ENCODE assay signal across 25 cellular contexts in the genomic region with DNA sequence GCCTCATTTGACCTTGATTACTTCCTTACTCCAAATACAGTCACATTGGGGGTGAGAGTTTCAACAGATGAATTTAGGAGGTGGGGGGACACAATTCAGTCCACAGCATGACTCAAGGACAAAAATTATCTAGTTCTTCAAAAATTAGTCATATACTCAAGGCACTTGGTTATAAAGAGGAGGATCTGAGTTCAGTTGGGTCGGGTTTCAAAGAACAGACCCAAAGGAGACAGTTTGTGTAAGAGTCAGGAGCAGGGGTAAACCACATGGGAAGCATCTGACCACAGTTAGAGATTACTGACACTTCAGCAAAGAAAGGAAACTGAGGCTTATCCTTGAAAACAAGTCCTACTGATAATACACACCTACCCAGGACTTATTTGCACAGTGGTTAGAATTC.
DNase-seq lines count a peak whose midpoint lies in the region; ATAC-seq, FAIRE-seq and TF ChIP-seq lines count a peak whose summit lies in the region.
"Had no signal": no experiment of that assay in that cellular context is flagged by ENCODE, and none has a peak within 500 bp of the region (broad histone marks: within the 10 kb centered on the region; RNA-seq: fewer than 3 reads in every experiment).

No MANE protein-coding gene starts in this region.

- H3K4me1 ChIP-seq in astrocyte (ENCODE audit: insufficient read depth, low read length) (no peaks in the 10 kb centered on the region), mesenchymal stem cell (ENCODE audit: control insufficient read depth, insufficient read depth, low read depth, low read length) (no peaks in the 10 kb centered on the region), Karpas-422 (ENCODE audit: low read length) (peaks cover 10% of the 10 kb centered on the region)

- H2BK15ac ChIP-seq in mesenchymal stem cell (ENCODE audit: low read depth, poor library complexity, severe bottlenecking), result no peak overlapping the region

- H3K9ac ChIP-seq in astrocyte (ENCODE audit: low read length), result no peak overlapping the region
- no peak overlapping the region for H3K9ac ChIP-seq in mesenchymal stem cell (ENCODE audit: low read length)
- H3K9ac ChIP-seq in Karpas-422 (ENCODE audit: low read length), result no peak overlapping the region

- ATAC-seq in HG03108 (IDR thresholded peaks at IDR 0.05; ENCODE audit: unreplicated experiment), result no peak
- ATAC-seq: GM12878, GM23338, HCT116, Right ventricle myocardium inferior had no signal

- no peak overlapping the region for H4K8ac ChIP-seq in mesenchymal stem cell (ENCODE audit: low read length)

- no CpG with 5 or more reads among the region's 1 CpG for WGBS in mesenchymal stem cell

- H3K27ac ChIP-seq in astrocyte (ENCODE audit: low read depth, low read length), result no peak overlapping the region
- H3K27ac ChIP-seq in mesenchymal stem cell (ENCODE audit: low read length, poor library complexity, severe bottlenecking), result no peak overlapping the region
- H3K27ac ChIP-seq in Karpas-422 (ENCODE audit: low read length), result no peak overlapping the region

- H2BK5ac ChIP-seq in mesenchymal stem cell (ENCODE audit: low read depth, low read length, poor library complexity, severe bottlenecking), result no peak overlapping the region

- no peak overlapping the region for H3K4ac ChIP-seq in mesenchymal stem cell (ENCODE audit: low read depth in 1 of 2, low read length in 2 of 2)

- DNase-seq in HCEC 1CT (peak; percentile 4), astrocyte (ENCODE audit: low read depth) (peak; percentile 9), mesenchymal stem cell (peak; percentile 14), DMS 273 (lab: John Stamatoyannopoulos, UW; ENCODE audit: unreplicated experiment) (no peak), A172 (ENCODE audit: low spot score) (no peak), Karpas-422 (no peak)
- DNase-seq: DMS 273 treated with DMSO at 0.1 percent for 48 hours; DND-41; GF-D8; IMR-90; MG63; NCI-H1048; NCI-H1436; NCI-H2029; NCI-H2171; NCI-H748 treated with DMSO at 0.1 percent for 48 hours; NK-92 treated with Interleukin-12 subunit alpha and Interleukin-12 subunit beta, amount 100 ng/mL, for 24 hours; SW 1271 had no signal

- H3K27me3 ChIP-seq in astrocyte (ENCODE audit: insufficient read depth, low read length), result no peaks in the 10 kb centered on the region
- no peaks in the 10 kb centered on the region for H3K27me3 ChIP-seq in mesenchymal stem cell (ENCODE audit: control insufficient read depth in 1 of 2, insufficient read depth in 1 of 2, low read length in 2 of 2)
- no peaks in the 10 kb centered on the region for H3K27me3 ChIP-seq in Karpas-422 (ENCODE audit: low read length)

- H2AFZ ChIP-seq in astrocyte (ENCODE audit: low read depth, low read length), result no peak overlapping the region
- no peak overlapping the region for H2AFZ ChIP-seq in mesenchymal stem cell (ENCODE audit: low read depth, low read length)
- no peak overlapping the region for H2AFZ ChIP-seq in Karpas-422 (ENCODE audit: low read length)
- H2AFZ ChIP-seq: GM23338 had no signal

- no peak overlapping the region for H2BK120ac ChIP-seq in mesenchymal stem cell (ENCODE audit: low read depth, low read length)

- H3K4me1 Mint-ChIP-seq in astrocyte (ENCODE audit: low read depth, unreplicated experiment), result peaks cover 3% of the 10 kb centered on the region

- H3K79me2 ChIP-seq in astrocyte (ENCODE audit: insufficient read depth, low read length) (no peaks in the 10 kb centered on the region), Karpas-422 (ENCODE audit: low read length) (no peaks in the 10 kb centered on the region)

- no peaks in the 10 kb centered on the region for H4K20me1 ChIP-seq in astrocyte (ENCODE audit: insufficient read depth, low read length)
- no peaks in the 10 kb centered on the region for H4K20me1 ChIP-seq in Karpas-422 (ENCODE audit: insufficient read depth, low read depth, low read length)

- no peak overlapping the region for H2AK5ac ChIP-seq in mesenchymal stem cell (ENCODE audit: low read length, severe bottlenecking)

- no peak overlapping the region for H3K27ac Mint-ChIP-seq in astrocyte (ENCODE audit: unreplicated experiment)
- H3K27ac Mint-ChIP-seq: B cell, GM23338 had no signal

- no peak overlapping the region for H2BK12ac ChIP-seq in mesenchymal stem cell (ENCODE audit: low read length in 2 of 2)

- H4K91ac ChIP-seq in mesenchymal stem cell (ENCODE audit: low read length), result no peak overlapping the region

- H3K9me3 ChIP-seq in astrocyte (ENCODE audit: insufficient read depth, low read depth, low read length), result no peaks in the 10 kb centered on the region
- H3K9me3 ChIP-seq in mesenchymal stem cell (ENCODE audit: control insufficient read depth, low read length), result no peaks in the 10 kb centered on the region
- no peaks in the 10 kb centered on the region for H3K9me3 ChIP-seq in Karpas-422 (ENCODE audit: low read length)
- H3K9me3 ChIP-seq: MG63 had no signal

- peaks cover 5% of the 10 kb centered on the region for H3K36me3 Mint-ChIP-seq in astrocyte (ENCODE audit: low read depth, unreplicated experiment)

- H3K36me3 ChIP-seq in astrocyte (ENCODE audit: insufficient read depth, low read length), result no peaks in the 10 kb centered on the region
- H3K36me3 ChIP-seq in mesenchymal stem cell (ENCODE audit: control insufficient read depth in 1 of 2, insufficient read depth in 2 of 2, low read depth in 1 of 2, low read length in 2 of 2), result no peaks in the 10 kb centered on the region
- no peaks in the 10 kb centered on the region for H3K36me3 ChIP-seq in Karpas-422 (ENCODE audit: insufficient read depth, low read length)
- H3K36me3 ChIP-seq: MG63 had no signal

- no peak for TF ChIP-seq CTCF in astrocyte (IDR thresholded peaks at IDR 0.05; ENCODE audit: insufficient read depth, low read depth, low read length)

- no peak overlapping the region for H3K18ac ChIP-seq in mesenchymal stem cell (ENCODE audit: low read depth in 1 of 2, low read length in 2 of 2)

- H3K4me2 ChIP-seq in astrocyte (ENCODE audit: low read length) (no peak overlapping the region), mesenchymal stem cell (ENCODE audit: low read length, poor library complexity, severe bottlenecking) (no peak overlapping the region), Karpas-422 (ENCODE audit: low read depth, low read length, poor library complexity, severe bottlenecking) (no peak overlapping the region)
- H3K4me2 ChIP-seq: GM23338 had no signal

- FAIRE-seq in astrocyte (lab: Jason Lieb, UNC), result no peak
- FAIRE-seq: GM12878, RCC 7860 had no signal

- H3K9me2 ChIP-seq in Karpas-422 (replicated peaks; ENCODE audit: insufficient read depth, low read length), result no peaks in the 10 kb centered on the region

- no peak overlapping the region for H3K14ac ChIP-seq in mesenchymal stem cell (ENCODE audit: low read length in 2 of 2)

- no peak overlapping the region for H3K23ac ChIP-seq in mesenchymal stem cell (ENCODE audit: low read length in 2 of 2)

- H3K4me3 Mint-ChIP-seq in astrocyte (ENCODE audit: unreplicated experiment), result no peak overlapping the region
- H3K4me3 Mint-ChIP-seq: B cell, GM23338 had no signal

- H3K9me3 Mint-ChIP-seq in astrocyte (ENCODE audit: unreplicated experiment), result no peaks in the 10 kb centered on the region
- H3K9me3 Mint-ChIP-seq: GM23338 had no signal

- H3K79me1 ChIP-seq in mesenchymal stem cell (replicated peaks; ENCODE audit: low read length, poor library complexity, severe bottlenecking), result no peaks in the 10 kb centered on the region

- no peak overlapping the region for H3K4me3 ChIP-seq in astrocyte (ENCODE audit: insufficient read depth, low read depth, low read length)
- no peak overlapping the region for H3K4me3 ChIP-seq in mesenchymal stem cell (ENCODE audit: insufficient read depth in 1 of 2, low read depth in 1 of 2, low read length in 2 of 2)
- H3K4me3 ChIP-seq in Karpas-422 (ENCODE audit: low read length), result no peak overlapping the region
- H3K4me3 ChIP-seq: GM12878, GM23338, MG63 had no signal

- H3K27me3 Mint-ChIP-seq in astrocyte (ENCODE audit: low read depth, unreplicated experiment), result no peaks in the 10 kb centered on the region

Comparison
In these comparisons a context has a peak if more than half of its experiments do, and no peak if none do; other contexts are left out.
1. DNase-seq: peak in HCEC 1CT (single experiment), astrocyte (single experiment) and mesenchymal stem cell (single experiment); none in DMS 273 (single experiment), A172 (single experiment) and Karpas-422 (single experiment).